8 cellular contexts compared by ENCODE assay signal in genomic region chr14:20530771-20531571, GRCh38. TPM values are rescaled to one million over a fixed set of nuclear protein-coding genes. Genes with fewer than 3 reads are reported as not detected.
DNase-seq lines count a peak whose midpoint lies in the region; ATAC-seq and TF ChIP-seq lines count a peak whose summit lies in the region.

No MANE protein-coding gene starts in this region.

- intact Hi-C loops in PC-9 (cut with micrococcal nuclease; ENCODE audit: unreplicated experiment): loop anchor here (10.0 kb wide), 1 partner anchor 74 kb away; no protein-coding TSS in a partner anchor

- H3K9me3 ChIP-seq in PC-9 (ENCODE audit: insufficient read depth, low read depth): no peaks in the 10 kb centered on the region
- no peaks in the 10 kb centered on the region for H3K9me3 ChIP-seq in fibroblast of lung (ENCODE audit: control insufficient read depth, insufficient read depth, low read depth, low read length)

- H3F3A ChIP-seq in PC-9 (ENCODE audit: insufficient read depth, low read depth): no peaks in the 10 kb centered on the region

- H3K9ac ChIP-seq in fibroblast of lung (ENCODE audit: insufficient read depth, low read length): no peak overlapping the region

- H4K20me1 ChIP-seq in PC-9 (ENCODE audit: insufficient read depth): no peaks in the 10 kb centered on the region
- no peaks in the 10 kb centered on the region for H4K20me1 ChIP-seq in fibroblast of lung (ENCODE audit: control insufficient read depth, extremely low read depth, insufficient read depth, low read length)

- H3K79me2 ChIP-seq in PC-9 (ENCODE audit: low read depth): no peaks in the 10 kb centered on the region
- no peaks in the 10 kb centered on the region for H3K79me2 ChIP-seq in fibroblast of lung (ENCODE audit: control insufficient read depth, insufficient read depth, low read length)

- H3K36me3 ChIP-seq in PC-9 (ENCODE audit: low read depth) (no peaks in the 10 kb centered on the region), fibroblast of lung (ENCODE audit: control insufficient read depth, insufficient read depth, low read length) (no peaks in the 10 kb centered on the region)

- H3K4me1 ChIP-seq in PC-9 (replicated peaks; ENCODE audit: insufficient read depth): no peaks in the 10 kb centered on the region
- no peaks in the 10 kb centered on the region for H3K4me1 ChIP-seq in fibroblast of lung (ENCODE audit: control insufficient read depth, extremely low read depth, insufficient read depth, low read length)

- ATAC-seq in HG03565 (IDR thresholded peaks at IDR 0.05; ENCODE audit: unreplicated experiment): no peak

- DNase-seq in ELR (ENCODE audit: low read depth): peak; percentile 78
- DNase-seq in HuH-7 (ENCODE audit: low spot score): peak; percentile 52
- peak; percentile 38 to 42 for DNase-seq in PC-9
- DNase-seq in activated T-cell treated with anti-CD3 and anti-CD28 coated beads for 48 hours (ENCODE audit: low read depth): peak; percentile 56
- peak; percentile 42 to 78 for DNase-seq in fibroblast of lung (ENCODE audit: low read depth in 2 of 2)
- DNase-seq in non-pigmented ciliary epithelial cell (ENCODE audit: low read depth): peak; percentile 27
- peak; percentile 40 for DNase-seq in stromal cell of bone marrow (ENCODE audit: low read depth)

- H3K27me3 ChIP-seq in PC-9 (ENCODE audit: insufficient read depth, low read depth) (no peaks in the 10 kb centered on the region), fibroblast of lung (ENCODE audit: control insufficient read depth, insufficient read depth, low read length) (no peaks in the 10 kb centered on the region)

- H3K4me3 ChIP-seq in PC-9: no peak overlapping the region
- H3K4me3 ChIP-seq in fibroblast of lung (replicated peaks in 1 of 4; ENCODE audit: control extremely low read depth in 1 of 4, insufficient read depth in 1 of 4, low read depth in 3 of 4, low read length in 4 of 4): no peak overlapping the region

- H3K9me2 ChIP-seq in PC-9 (ENCODE audit: insufficient read depth): no peaks in the 10 kb centered on the region

- CTCF ChIA-PET in PC-9 (lab: Charles Lee): no interaction called here

- BruUV-seq in PC-9 (replicated peaks; lab: Mats Ljungman, UMichigan): no TSS peak

- no peak overlapping the region for H3K4me2 ChIP-seq in PC-9
- no peak overlapping the region for H3K4me2 ChIP-seq in fibroblast of lung (ENCODE audit: extremely low read depth, insufficient read depth, low read length)

- POLR2A ChIA-PET in PC-9 (lab: Charles Lee; ENCODE audit: unreplicated experiment): no interaction called here

- TF ChIP-seq CTCF in PC-9 (conservative IDR thresholded peaks at IDR 0.05) (peak; percentile 65), fibroblast of lung (conservative IDR thresholded peaks at IDR 0.05 in 1 of 2, IDR thresholded peaks at IDR 0.05 in 1 of 2; ENCODE audit: low read depth in 1 of 2, low read length in 2 of 2) (peak; percentile 72 to 83)

- H2AFZ ChIP-seq in PC-9 (no peak overlapping the region), fibroblast of lung (ENCODE audit: low read length) (no peak overlapping the region)

- H3K27ac ChIP-seq in PC-9: no peak overlapping the region
- H3K27ac ChIP-seq in fibroblast of lung (ENCODE audit: insufficient read depth, low read length): no peak overlapping the region

RNA-seq across cellular contexts. Expression of gene RNASE10, which starts 25.6 kb away (rescaled TPM):
- total RNA-seq in PC-9 (2021) (0.68 TPM in 1 of 2 replicates, not detected in the other), fibroblast of lung (not detected in 2 replicates)
- polyA plus RNA-seq in fibroblast of lung: not detected in 2 replicates
- 0.09 TPM in 1 of 2 replicates, not detected in the other for polyA plus RNA-seq in fibroblast of lung (2012)
- polyA minus RNA-seq in fibroblast of lung (ENCODE audit: low replicate concordance): not detected in 2 replicates

RNA-seq across cellular contexts. Expression of gene RNASE9, which starts 29.9 kb away (rescaled TPM):
- total RNA-seq in PC-9 (2021): not detected in 2 replicates
- not detected in 2 replicates for total RNA-seq in fibroblast of lung
- not detected in 2 replicates for polyA plus RNA-seq in fibroblast of lung
- polyA plus RNA-seq in fibroblast of lung (2012): not detected in 2 replicates
- not detected in 2 replicates for polyA minus RNA-seq in fibroblast of lung (ENCODE audit: low replicate concordance)

RNA-seq across cellular contexts. Expression of gene RNASE11, which starts 56.8 kb away (rescaled TPM):
- total RNA-seq in PC-9 (2021): not detected in 2 replicates
- total RNA-seq in fibroblast of lung: not detected in 2 replicates
- not detected in 2 replicates for polyA plus RNA-seq in fibroblast of lung
- polyA plus RNA-seq in fibroblast of lung (2012): not detected in 2 replicates
- not detected in 2 replicates for polyA minus RNA-seq in fibroblast of lung (ENCODE audit: low replicate concordance)

Comparison
In these comparisons a context has a peak if more than half of its experiments do, and no peak if none do; other contexts are left out.
1. DNase-seq: peak in every context shown above with its lines; median percentile 78 in ELR; 60 in fibroblast of lung; 56 in activated T-cell treated with anti-CD3 and anti-CD28 coated beads for 48 hours; 52 in HuH-7; 40 in PC-9; 40 in stromal cell of bone marrow; 27 in non-pigmented ciliary epithelial cell.